16 cellular contexts compared by ENCODE assay signal in the genomic region with DNA sequence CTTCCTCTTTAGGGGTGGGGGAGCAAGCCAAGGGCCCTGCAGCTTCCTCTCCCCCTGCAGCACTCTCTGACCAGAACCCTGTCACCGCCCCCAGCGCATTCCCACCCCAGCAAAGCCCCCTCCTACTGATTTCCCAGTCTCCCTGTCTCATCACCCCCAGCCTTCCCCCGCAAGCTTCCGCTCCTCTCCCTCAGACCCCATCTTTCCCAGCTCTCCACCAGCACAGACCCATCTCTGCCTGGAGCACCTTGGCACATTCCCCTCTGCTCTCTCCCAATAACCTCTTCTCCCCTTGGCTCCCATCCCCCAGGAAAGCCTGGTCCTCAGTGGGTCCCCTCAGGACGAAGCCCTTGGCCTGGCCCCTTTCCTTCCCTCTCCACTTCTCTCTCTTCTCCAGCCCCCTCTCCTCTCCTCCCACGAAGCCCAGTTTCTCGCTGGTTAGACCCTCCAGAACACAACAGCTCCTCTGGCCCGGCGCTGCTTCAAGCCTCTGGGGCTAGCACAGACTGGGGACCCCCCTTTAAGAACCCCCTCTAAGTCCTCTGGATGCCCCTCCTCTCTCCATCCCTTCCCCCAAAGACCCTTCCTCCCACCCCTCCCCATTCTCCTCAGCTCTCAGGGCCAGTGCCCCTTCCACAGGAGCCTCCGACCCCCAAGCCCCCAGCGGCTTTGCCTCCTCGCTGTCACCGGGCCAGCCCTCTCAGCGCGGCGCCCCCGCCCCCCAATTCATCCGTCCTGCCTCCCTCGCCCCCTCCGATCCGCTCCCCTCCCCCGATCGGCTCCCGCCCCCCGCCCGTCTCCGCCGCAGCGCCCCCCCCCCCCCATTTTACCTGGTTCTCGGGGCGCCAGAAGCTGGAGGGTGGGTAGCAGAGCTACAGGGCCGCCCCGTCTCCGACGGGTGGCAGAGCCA. TPM values are rescaled to one million over a fixed set of nuclear protein-coding genes. Genes with fewer than 3 reads are reported as not detected.
A peak's percentile ranks its signal among the peaks of the same experiment; 100 is the strongest.
DNase-seq lines count a peak whose midpoint lies in the region; ATAC-seq, FAIRE-seq and TF ChIP-seq lines count a peak whose summit lies in the region.
"Had no signal": no experiment of that assay in that cellular context is flagged by ENCODE, and none has a peak within 500 bp of the region (broad histone marks: within the 10 kb centered on the region; RNA-seq: fewer than 3 reads in every experiment).

No MANE protein-coding gene starts in this region.

- TF ChIP-seq POLR2A in A549 (IDR thresholded peaks at IDR 0.05; ENCODE audit: low read length) (no peak), transverse colon (IDR thresholded peaks at IDR 0.05) (no peak)

- DNase-seq in A549 (ENCODE audit: low read depth in 1 of 2, low spot score in 1 of 2), result no peak
- peak; percentile 11 for DNase-seq in GM23338 (ENCODE audit: low spot score)
- DNase-seq in central memory CD8-positive, alpha-beta T cell (ENCODE audit: low spot score in 2 of 2), result no peak
- no peak for DNase-seq in neural crest cell (ENCODE audit: low read depth, low spot score)
- no peak for DNase-seq in transverse colon
- DNase-seq in cerebellar cortex (ENCODE audit: low spot score), result no peak

- H3K36me3 ChIP-seq in GM23338 (ENCODE audit: insufficient read depth) (no peaks in the 10 kb centered on the region), transverse colon (no peaks in the 10 kb centered on the region)
- H3K36me3 ChIP-seq: ovary, thyroid gland had no signal

- H3K27ac ChIP-seq in A549, result no peak overlapping the region
- no peak overlapping the region for H3K27ac ChIP-seq in GM23338 (ENCODE audit: low read depth)
- H3K27ac ChIP-seq in transverse colon, result no peak overlapping the region
- H3K27ac ChIP-seq: ovary, thyroid gland had no signal

- H3K9me3 Mint-ChIP-seq in GM23338, result no peaks in the 10 kb centered on the region; the same call in 2 of the 3 replicates
- no peaks in the 10 kb centered on the region for H3K9me3 Mint-ChIP-seq in central memory CD8-positive, alpha-beta T cell
- no peaks in the 10 kb centered on the region for H3K9me3 Mint-ChIP-seq in neural crest cell

- TF ChIP-seq RAD21 in A549 (conservative IDR thresholded peaks at IDR 0.05 in 1 of 2, IDR thresholded peaks at IDR 0.05 in 1 of 2), result no peak

- intact Hi-C loops in transverse colon (cut with DNase I; ENCODE audit: low total_unique reads), result no loop called here

- H3K4me1 Mint-ChIP-seq in GM23338 (peaks cover 59% of the 10 kb centered on the region), neural crest cell (peaks cover 30% of the 10 kb centered on the region)
- H3K4me1 Mint-ChIP-seq in central memory CD8-positive, alpha-beta T cell, result peaks cover 10% of the 10 kb centered on the region

- H3K4me2 ChIP-seq in A549 (peak overlapping the region; percentile 100; the same call in 1 of the 3 replicates), GM23338 (peak overlapping the region; percentile 77; the same call in 1 of the 2 replicates)

- in situ Hi-C loops in transverse colon (cut with MboI; ENCODE audit: low pct_ligation_motif_present in 1 of 4, low pct_unique_long_range_greater_than_20kb in 1 of 4, low sequenced_read_pairs in 3 of 4), result no loop called here

- TF ChIP-seq EP300 in A549 (IDR thresholded peaks at IDR 0.05), result no peak
- TF ChIP-seq EP300 in transverse colon (IDR thresholded peaks at IDR 0.05; ENCODE audit: low read depth), result no peak

- H3K9me2 ChIP-seq in GM23338 (ENCODE audit: insufficient read depth), result no peaks in the 10 kb centered on the region

- H3K36me3 Mint-ChIP-seq in GM23338 (ENCODE audit: low read depth) (no peaks in the 10 kb centered on the region; the same call in 2 of the 3 replicates), neural crest cell (ENCODE audit: low read depth) (no peaks in the 10 kb centered on the region)
- H3K36me3 Mint-ChIP-seq in central memory CD8-positive, alpha-beta T cell (ENCODE audit: insufficient read depth), result peaks cover 7% of the 10 kb centered on the region

- H3K79me2 ChIP-seq in GM23338 (replicated peaks; ENCODE audit: insufficient read depth), result no peaks in the 10 kb centered on the region

- H3K4me3 ChIP-seq in A549, result no peak overlapping the region
- peak overlapping the region; percentile 47 for H3K4me3 ChIP-seq in GM23338
- peak overlapping the region in 1 of 4 donors; percentile 77 for H3K4me3 ChIP-seq in transverse colon

- CTCF ChIA-PET in A549 (lab: Yijun Ruan, JAX), result interaction anchor here (0.6 to 2.0 kb wide), 9 partner anchors 18 to 275 kb away, joined by 3 to 16 read pairs (median 3); partner anchors contain the start of gene RASGRP2

- ATAC-seq in A549 (no peak), GM23338 (no peak), HG02973 (IDR thresholded peaks at IDR 0.05; ENCODE audit: unreplicated experiment) (no peak), GM18907 (IDR thresholded peaks at IDR 0.05; ENCODE audit: unreplicated experiment) (no peak)
- no peak for ATAC-seq in central memory CD8-positive, alpha-beta T cell (replicated peaks; ENCODE audit: extremely low read depth, poor library complexity, severe bottlenecking)

- POLR2A ChIA-PET in A549 (lab: Yijun Ruan, JAX), result interaction anchor here (0.6 kb wide), 1 partner anchor 88 kb away, joined by 3 read pairs; no protein-coding TSS in a partner anchor

- peaks cover 46% of the 10 kb centered on the region for H3K27me3 Mint-ChIP-seq in GM23338 (ENCODE audit: insufficient read depth, low read depth, poor library complexity)
- H3K27me3 Mint-ChIP-seq in central memory CD8-positive, alpha-beta T cell, result peaks cover 53% of the 10 kb centered on the region
- H3K27me3 Mint-ChIP-seq in neural crest cell (ENCODE audit: low read depth), result peaks cover 67% of the 10 kb centered on the region

- no peaks in the 10 kb centered on the region for H3K9me3 ChIP-seq in A549
- H3K9me3 ChIP-seq in transverse colon, result no peaks in the 10 kb centered on the region
- H3K9me3 ChIP-seq: BLaER1, ovary, thyroid gland had no signal

- H3F3A ChIP-seq in GM23338 (replicated peaks; ENCODE audit: low read depth), result no peaks in the 10 kb centered on the region

- H3K4me3 Mint-ChIP-seq in GM23338 (peak overlapping the region; percentile 60), neural crest cell (peak overlapping the region; percentile 75)
- peak overlapping the region; percentile 47 for H3K4me3 Mint-ChIP-seq in central memory CD8-positive, alpha-beta T cell

- H2AFZ ChIP-seq in GM23338, result peak overlapping the region; percentile 32; the same call in 1 of the 2 replicates

- 32% methylated on average over 7 of the region's 35 CpGs for WGBS in A549 (ENCODE audit: missing lambda C conversion rate)
- 8 to 29% methylated on average over 2 to 18 of the region's 35 CpGs for WGBS in transverse colon (ENCODE audit: low coverage in 1 of 2), 2 donors

- TF ChIP-seq CTCF in A549 (IDR thresholded peaks at IDR 0.05) (no peak), GM23338 (conservative IDR thresholded peaks at IDR 0.05; ENCODE audit: low read depth in 2 of 2) (no peak), neural crest cell (conservative IDR thresholded peaks at IDR 0.05) (no peak), transverse colon (IDR thresholded peaks at IDR 0.05) (no peak)

- H3K4me1 ChIP-seq in A549 (peaks cover 18% of the 10 kb centered on the region; the same call in 2 of the 3 replicates), GM23338 (ENCODE audit: insufficient read depth) (peaks cover 37% of the 10 kb centered on the region), transverse colon (peaks cover 0 to 7% (median 2%) of the 10 kb centered on the region in 4 donors)
- H3K4me1 ChIP-seq: thyroid gland had no signal

- H3K27me3 ChIP-seq in GM23338 (ENCODE audit: insufficient read depth) (peaks cover 16% of the 10 kb centered on the region), transverse colon (peaks cover 42% of the 10 kb centered on the region)
- H3K27me3 ChIP-seq: ovary, thyroid gland had no signal

- H4K20me1 ChIP-seq in GM23338 (replicated peaks; ENCODE audit: insufficient read depth), result no peaks in the 10 kb centered on the region

- H3K27ac Mint-ChIP-seq in GM23338 (no peak overlapping the region), neural crest cell (ENCODE audit: unreplicated experiment) (no peak overlapping the region)
- H3K27ac Mint-ChIP-seq in central memory CD8-positive, alpha-beta T cell (ENCODE audit: low read depth), result peak overlapping the region; percentile 78

- FAIRE-seq in A549 (lab: Jason Lieb, UNC), result no peak
- FAIRE-seq: TTC549 had no signal

RNA-seq across cellular contexts. Expression of gene NRXN2, which starts 0.6 kb away (rescaled TPM):
- polyA plus RNA-seq in A549 (2011; rRNA removed) (not detected in 2 replicates), A549 (2017; fragmentation: RNase III; extraction: RNeasy Plus Mini Kit Qiagen cat#74134 plus additional on column Dnase treatment) (0.04 to 0.17 TPM (median 0.07 TPM) in 3 replicates), GM23338 (2016; fragmentation: Nextera tagmentation; extraction: Ambion mirVana) (3.4 and 5.7 TPM in 2 replicates)
- polyA plus RNA-seq in A549 (2012; cell fraction: cytosol; rRNA removed), result 0.06 and 0.11 TPM in 2 replicates
- 0.01 and 0.02 TPM in 2 replicates for polyA plus RNA-seq in A549 (2012; cell fraction: nucleus; rRNA removed)
- not detected in 2 replicates for polyA minus RNA-seq in A549 (2011; rRNA and poly(A)+ RNA removed)
- 17.0 and 22.1 TPM in 2 replicates for total RNA-seq in GM23338 (2014; rRNA removed; shearing (Covaris generic))
- total RNA-seq in neural crest cell (8.5 and 10.0 TPM in 2 replicates), transverse colon (1 to 10 TPM; 2.9 to 7.4 (median 6.8) TPM)
- total RNA-seq: MCF 10A had no signal

RNA-seq across cellular contexts. Expression of gene RASGRP2, which starts 21.5 kb away (rescaled TPM):
- polyA plus RNA-seq in A549 (2011; rRNA removed) (0.88 and 0.95 TPM in 2 replicates), A549 (2017; fragmentation: RNase III; extraction: RNeasy Plus Mini Kit Qiagen cat#74134 plus additional on column Dnase treatment) (0.89 to 1.1 TPM (median 0.94 TPM) in 3 replicates), GM23338 (2016; fragmentation: Nextera tagmentation; extraction: Ambion mirVana) (50.4 and 60.5 TPM in 2 replicates)
- polyA plus RNA-seq in A549 (2012; cell fraction: cytosol; rRNA removed), result 1.3 and 1.8 TPM in 2 replicates
- polyA plus RNA-seq in A549 (2012; cell fraction: nucleus; rRNA removed), result 2.3 and 3.0 TPM in 2 replicates
- 1.5 and 1.9 TPM in 2 replicates for polyA minus RNA-seq in A549 (2011; rRNA and poly(A)+ RNA removed)
- total RNA-seq in GM23338 (2014; rRNA removed; shearing (Covaris generic)), result 30.1 and 34.4 TPM in 2 replicates
- total RNA-seq in neural crest cell (0.93 and 1.5 TPM in 2 replicates), transverse colon (10 to 100 TPM; 12.1 to 24.3 (median 17.3) TPM)
- total RNA-seq: Daoy, HT1080, MCF 10A had no signal
- polyA plus RNA-seq: mammary epithelial cell had no signal

RNA-seq across cellular contexts. Expression of gene PYGM, which starts 37.4 kb away (rescaled TPM):
- polyA plus RNA-seq in A549 (2011; rRNA removed), result 0.22 and 0.40 TPM in 2 replicates
- polyA plus RNA-seq in A549 (2012; cell fraction: cytosol; rRNA removed), result 0.26 and 0.32 TPM in 2 replicates
- polyA plus RNA-seq in A549 (2012; cell fraction: nucleus; rRNA removed), result 1.3 TPM in 2 replicates
- polyA plus RNA-seq in A549 (2017; fragmentation: RNase III; extraction: RNeasy Plus Mini Kit Qiagen cat#74134 plus additional on column Dnase treatment), result 0.23 to 0.51 TPM (median 0.39 TPM) in 3 replicates
- 0.41 and 0.58 TPM in 2 replicates for polyA minus RNA-seq in A549 (2011; rRNA and poly(A)+ RNA removed)
- total RNA-seq in GM23338 (2014; rRNA removed; shearing (Covaris generic)), result 3.9 and 4.4 TPM in 2 replicates
- polyA plus RNA-seq in GM23338 (2016; fragmentation: Nextera tagmentation; extraction: Ambion mirVana), result 1.5 and 2.8 TPM in 2 replicates
- 1.2 TPM in 2 replicates for total RNA-seq in neural crest cell
- total RNA-seq in transverse colon, result 1 to 10 TPM; 1.2 to 7.9 (median 2.2) TPM
- total RNA-seq: Daoy had no signal

RNA-seq across cellular contexts. Expression of gene SF1, which starts 55.9 kb away (rescaled TPM):
- 88.8 and 104 TPM in 2 replicates for polyA plus RNA-seq in A549 (2011; rRNA removed)
- polyA plus RNA-seq in A549 (2012; cell fraction: cytosol; rRNA removed), result 88.5 and 106 TPM in 2 replicates
- 240 and 241 TPM in 2 replicates for polyA plus RNA-seq in A549 (2012; cell fraction: nucleus; rRNA removed)
- polyA plus RNA-seq in A549 (2017; fragmentation: RNase III; extraction: RNeasy Plus Mini Kit Qiagen cat#74134 plus additional on column Dnase treatment), result 268 to 341 TPM (median 310 TPM) in 3 replicates
- polyA minus RNA-seq in A549 (2011; rRNA and poly(A)+ RNA removed), result 87.7 and 103 TPM in 2 replicates
- total RNA-seq in GM23338 (2014; rRNA removed; shearing (Covaris generic)), result 235 and 252 TPM in 2 replicates
- polyA plus RNA-seq in GM23338 (2016; fragmentation: Nextera tagmentation; extraction: Ambion mirVana), result 76.9 and 82.9 TPM in 2 replicates
- total RNA-seq in neural crest cell, result 578 and 592 TPM in 2 replicates
- 100 to 1,000 TPM; 196 to 458 (median 377) TPM for total RNA-seq in transverse colon
